ENCODE assay signal across 8 cellular contexts in the genomic region with DNA sequence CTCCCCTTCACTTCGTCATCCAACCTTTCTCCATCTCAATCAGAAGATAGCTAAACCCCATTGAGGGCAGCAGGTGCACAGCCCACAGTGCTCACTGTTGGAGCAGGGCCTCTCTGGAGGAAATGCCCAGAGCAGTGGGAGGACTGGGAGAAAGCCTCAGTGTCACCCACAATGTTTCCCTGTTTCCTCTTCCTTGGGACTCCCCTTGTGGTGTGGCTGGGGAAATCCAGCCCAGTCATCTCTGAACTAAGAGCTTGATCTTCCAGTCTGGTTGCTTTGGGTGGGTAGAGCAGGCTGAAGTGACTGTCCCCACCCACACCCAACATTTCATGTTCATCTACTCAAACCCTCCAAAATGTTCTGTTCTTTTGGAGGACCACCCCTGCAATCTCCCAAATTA. TPM values are rescaled to one million over a fixed set of nuclear protein-coding genes. Genes with fewer than 3 reads are reported as not detected.
DNase-seq lines count a peak whose midpoint lies in the region; ATAC-seq and TF ChIP-seq lines count a peak whose summit lies in the region.

No MANE protein-coding gene starts in this region.

- peaks cover 4% of the 10 kb centered on the region for H3K9me3 Mint-ChIP-seq in activated T-cell treated with anti-CD3 and anti-CD28 coated beads, Interleukin-2, amount 50 U/mL, for 4 hours

- TF ChIP-seq POLR2A in vagina (IDR thresholded peaks at IDR 0.05) = no peak

- ATAC-seq in GM19351 (IDR thresholded peaks at IDR 0.05; ENCODE audit: unreplicated experiment) (peak; percentile 49), HG03097 (IDR thresholded peaks at IDR 0.05; ENCODE audit: low FRiP score, unreplicated experiment) (peak; percentile 42)
- ATAC-seq in activated T-cell treated with anti-CD3 and anti-CD28 coated beads, Interleukin-2, amount 50 U/mL, for 4 hours = peak; percentile 78 to 84

- no peaks in the 10 kb centered on the region for H3K36me3 ChIP-seq in vagina

- H3K4me1 ChIP-seq in vagina = peaks cover 11% of the 10 kb centered on the region

- H3K9me3 ChIP-seq in vagina = no peaks in the 10 kb centered on the region

- no peak overlapping the region for H3K4me3 Mint-ChIP-seq in activated T-cell treated with anti-CD3 and anti-CD28 coated beads, Interleukin-2, amount 50 U/mL, for 4 hours

- H3K27me3 Mint-ChIP-seq in activated T-cell treated with anti-CD3 and anti-CD28 coated beads, Interleukin-2, amount 50 U/mL, for 4 hours (ENCODE audit: low read depth) = no peaks in the 10 kb centered on the region

- H3K4me3 ChIP-seq in vagina = no peak overlapping the region

- H3K4me1 Mint-ChIP-seq in activated T-cell treated with anti-CD3 and anti-CD28 coated beads, Interleukin-2, amount 50 U/mL, for 4 hours (ENCODE audit: low read depth) = peaks cover 60% of the 10 kb centered on the region

- DNase-seq in activated T-cell treated with anti-CD3 and anti-CD28 coated beads, Interleukin-2, amount 50 U/mL, for 4 hours = no peak
- peak; percentile 53 to 81 (median 68) for DNase-seq in stimulated activated CD4-positive, alpha-beta T cell treated with anti-CD3 and anti-CD28 coated beads, TNF-alpha, amount 100 ng/mL, for 24 hours (ENCODE audit: low read depth in 3 of 3)
- DNase-seq in NCI-H1694 treated with DMSO at 0.1 percent for 48 hours (lab: John Stamatoyannopoulos, UW) = no peak
- no peak for DNase-seq in vagina (ENCODE audit: extremely low spot score in 2 of 2)
- DNase-seq in COLO829 (ENCODE audit: low spot score) = no peak
- no peak for DNase-seq in nucleus accumbens (lab: John Stamatoyannopoulos, UW)

- no peaks in the 10 kb centered on the region for H3K27me3 ChIP-seq in vagina

- no peak for TF ChIP-seq CTCF in vagina (IDR thresholded peaks at IDR 0.05)

- H3K27ac ChIP-seq in vagina = no peak overlapping the region

- intact Hi-C loops in vagina (cut with DNase I) = no loop called here

- peaks cover 2% of the 10 kb centered on the region for H3K36me3 Mint-ChIP-seq in activated T-cell treated with anti-CD3 and anti-CD28 coated beads, Interleukin-2, amount 50 U/mL, for 4 hours (ENCODE audit: insufficient read depth)

RNA-seq across cellular contexts. Expression of a gene that starts 29.8 kb away (rescaled TPM):
- total RNA-seq in activated T-cell treated with anti-CD3 and anti-CD28 coated beads, Interleukin-2, amount 50 U/mL, for 4 hours = 100 to 1,000 TPM; 171 to 197 (median 175) TPM
- total RNA-seq in vagina = 29.7 TPM

Comparison
In these comparisons a context has a peak if more than half of its experiments do, and no peak if none do; other contexts are left out.
1. DNase-seq: peak in stimulated activated CD4-positive, alpha-beta T cell treated with anti-CD3 and anti-CD28 coated beads, TNF-alpha, amount 100 ng/mL, for 24 hours (3 of 3); none in activated T-cell treated with anti-CD3 and anti-CD28 coated beads, Interleukin-2, amount 50 U/mL, for 4 hours (single experiment), NCI-H1694 treated with DMSO at 0.1 percent for 48 hours (single experiment), vagina (0 of 2), COLO829 (single experiment) and nucleus accumbens (0 of 56).
2. Peak in every context shown above with its lines, with median percentiles within 50 percentile points of each other: ATAC-seq.